ENCODE assay signal across 22 cellular contexts in the genomic region with DNA sequence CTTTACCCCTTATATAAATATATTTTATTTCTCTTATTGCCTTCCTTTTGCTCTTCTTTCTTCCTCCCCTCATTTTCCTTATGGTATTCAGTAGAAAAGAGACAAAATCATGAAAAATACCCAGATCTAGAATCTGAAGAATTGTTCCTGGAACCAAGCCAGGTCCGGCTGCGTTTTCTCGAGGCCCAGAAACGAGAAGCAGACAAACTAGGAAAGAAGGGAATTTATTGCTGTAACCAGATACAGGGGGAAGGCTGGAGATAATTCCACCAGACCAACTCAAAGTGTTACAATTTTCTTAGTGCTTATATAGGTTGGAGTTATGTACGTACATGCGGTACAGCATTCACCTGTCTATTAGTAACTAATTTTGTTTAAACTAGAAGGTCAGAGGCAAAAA.
"Had no signal": no experiment of that assay in that cellular context is flagged by ENCODE, and none has a peak within 500 bp of the region (broad histone marks: within the 10 kb centered on the region; RNA-seq: fewer than 3 reads in every experiment).

No MANE protein-coding gene starts in this region.

- H3K27me3 Mint-ChIP-seq: naive B cell, progenitor cell of endocrine pancreas, type B pancreatic cell had no signal

- H3K4me1 Mint-ChIP-seq: naive B cell had no signal

- H3K9me3 Mint-ChIP-seq: type B pancreatic cell had no signal

- H3K27ac ChIP-seq: esophagus squamous epithelium, gastroesophageal sphincter, left lung, right lobe of liver, spleen, stomach, vagina had no signal

- H3K9me3 ChIP-seq: esophagus squamous epithelium, gastroesophageal sphincter, left lung, right lobe of liver, stomach, vagina had no signal

- H3K27ac Mint-ChIP-seq: naive B cell, type B pancreatic cell had no signal

- H3K4me3 ChIP-seq: esophagus squamous epithelium, gastroesophageal sphincter, left lung, lung, right lobe of liver, spleen, stomach, vagina had no signal

- DNase-seq: cerebellar nuclear complex; dermis blood vessel endothelial cell; esophagus squamous epithelium; foreskin fibroblast; glutamatergic neuron; kidney glomerular epithelial cell; left lung; mesenchymal stem cell; naive B cell; right lobe of liver; spleen; stimulated activated CD4-positive, alpha-beta T cell treated with anti-CD3 and anti-CD28 coated beads, Interleukin-15, amount 100 ng/mL, for 24 hours; stimulated activated CD4-positive, alpha-beta T cell treated with anti-CD3 and anti-CD28 coated beads, Interleukin-1b, Interleukin-23, amount 100 ng/mL, for 48 hours; stimulated activated naive CD4-positive, alpha-beta T cell; stomach; substantia nigra had no signal

- H3K4me3 Mint-ChIP-seq: naive B cell, nephron, type B pancreatic cell had no signal

- H3K36me3 ChIP-seq: esophagus squamous epithelium, gastroesophageal sphincter, left lung, right lobe of liver, spleen, stomach, vagina had no signal

- H3K36me3 Mint-ChIP-seq: naive B cell, type B pancreatic cell had no signal
